In the genomic region with DNA sequence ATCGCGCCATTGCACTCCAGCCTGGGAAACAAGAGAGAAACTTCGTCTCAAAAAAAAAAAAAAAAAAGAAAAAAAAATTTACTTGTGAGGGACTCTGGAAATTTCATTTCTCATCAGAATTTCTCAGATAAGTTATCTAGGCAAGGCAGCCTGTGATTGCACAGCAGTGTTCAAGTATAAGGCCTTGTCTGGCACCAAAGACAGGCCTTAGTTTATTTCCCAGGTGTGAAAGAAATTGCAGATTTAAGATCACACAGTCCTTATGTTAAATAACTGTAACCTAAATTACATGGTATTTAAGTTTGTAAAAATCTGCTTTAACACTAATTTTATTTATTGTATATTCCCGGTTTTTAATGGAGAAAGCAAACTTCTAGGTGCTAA, we compare ENCODE assay signal across 9 cellular contexts. TPM values are rescaled to one million over a fixed set of nuclear protein-coding genes. Genes with fewer than 3 reads are reported as not detected.
DNase-seq lines count a peak whose midpoint lies in the region; ATAC-seq, FAIRE-seq and TF ChIP-seq lines count a peak whose summit lies in the region.
"Had no signal": no experiment of that assay in that cellular context is flagged by ENCODE, and none has a peak within 500 bp of the region (broad histone marks: within the 10 kb centered on the region; RNA-seq: fewer than 3 reads in every experiment).

No MANE protein-coding gene starts in this region.

- peak overlapping the region; percentile 99 for H3K27ac Mint-ChIP-seq in activated CD4-positive, alpha-beta T cell treated with anti-CD3 and anti-CD28 coated beads, Interleukin-2, amount 10 ng/mL, durations not matched to agents 7 days and 5 days
- peak overlapping the region; percentile 100 for H3K27ac Mint-ChIP-seq in activated CD8-positive, alpha-beta T cell treated with anti-CD3 and anti-CD28 coated beads, Interleukin-2, amount 10 ng/mL, durations not matched to agents 7 days and 5 days

- peaks cover 31% of the 10 kb centered on the region for H3K36me3 Mint-ChIP-seq in activated CD4-positive, alpha-beta T cell treated with anti-CD3 and anti-CD28 coated beads, Interleukin-2, amount 10 ng/mL, durations not matched to agents 7 days and 5 days (ENCODE audit: low read depth)
- H3K36me3 Mint-ChIP-seq in activated CD8-positive, alpha-beta T cell treated with anti-CD3 and anti-CD28 coated beads, Interleukin-2, amount 10 ng/mL, durations not matched to agents 7 days and 5 days (ENCODE audit: low read depth), result peaks cover 44% of the 10 kb centered on the region

- no peak for ATAC-seq in activated CD8-positive, alpha-beta T cell treated with anti-CD3 and anti-CD28 coated beads, Interleukin-2, amount 10 ng/mL, durations not matched to agents 7 days and 5 days
- no peak for ATAC-seq in HepG2
- ATAC-seq in thoracic aorta (ENCODE audit: insufficient number of reproducible peaks, low FRiP score, low read depth), result no peak

- TF ChIP-seq EP300 in HepG2 (IDR thresholded peaks at IDR 0.05; ENCODE audit: low read depth in 2 of 2, low read length in 2 of 2) (no peak), HepG2 (CRISPR knock-in tag; IDR thresholded peaks at IDR 0.05; ENCODE audit: borderline replicate concordance) (no peak)

- H3K4me1 ChIP-seq in HepG2 (ENCODE audit: insufficient read depth, low read length) (peaks cover 51% of the 10 kb centered on the region), thoracic aorta (ENCODE audit: control insufficient read depth in 1 of 2, low read depth in 2 of 2) (peaks cover 3 to 13% of the 10 kb centered on the region in 2 donors)

- POLR2A ChIA-PET in activated CD4-positive, alpha-beta T cell treated with anti-CD3 and anti-CD28 coated beads, Interleukin-2, amount 10 ng/mL, durations not matched to agents 7 days and 5 days (lab: Charles Lee), result interaction anchor here (3.0 to 7.2 kb wide), 2 partner anchors 18 to 35 kb away, joined by 50 to 499 read pairs; a partner anchor contains a TSS
- POLR2A ChIA-PET in activated CD8-positive, alpha-beta T cell treated with anti-CD3 and anti-CD28 coated beads, Interleukin-2, amount 10 ng/mL, durations not matched to agents 7 days and 5 days (lab: Charles Lee), result interaction anchor here (0.6 to 0.7 kb wide), 2 partner anchors 35 to 101 kb away, joined by 3 read pairs; a partner anchor contains a TSS
- POLR2A ChIA-PET in HepG2 (lab: Yijun Ruan, JAX), result interaction anchor here (0.7 to 5.6 kb wide), 3 partner anchors 17 to 95 kb away, joined by 3 to 184 read pairs (median 5); a partner anchor contains a TSS

- peaks cover 30% of the 10 kb centered on the region for H3K79me2 ChIP-seq in HepG2 (ENCODE audit: insufficient read depth, low read length)

- H3K4me1 Mint-ChIP-seq in activated CD4-positive, alpha-beta T cell treated with anti-CD3 and anti-CD28 coated beads, Interleukin-2, amount 10 ng/mL, durations not matched to agents 7 days and 5 days, result peaks cover 27% of the 10 kb centered on the region
- H3K4me1 Mint-ChIP-seq in activated CD8-positive, alpha-beta T cell treated with anti-CD3 and anti-CD28 coated beads, Interleukin-2, amount 10 ng/mL, durations not matched to agents 7 days and 5 days (ENCODE audit: low read depth), result peaks cover 34% of the 10 kb centered on the region

- CTCF ChIA-PET in activated CD4-positive, alpha-beta T cell treated with anti-CD3 and anti-CD28 coated beads, Interleukin-2, amount 10 ng/mL, durations not matched to agents 7 days and 5 days (lab: Charles Lee), result interaction anchor here (1.6 to 2.0 kb wide), 2 partner anchors 14 to 57 kb away, joined by 3 to 5 read pairs; no protein-coding TSS in a partner anchor
- CTCF ChIA-PET in activated CD8-positive, alpha-beta T cell treated with anti-CD3 and anti-CD28 coated beads, Interleukin-2, amount 10 ng/mL, durations not matched to agents 7 days and 5 days (lab: Charles Lee), result no interaction called here
- CTCF ChIA-PET in HepG2 (lab: Yijun Ruan, JAX; ENCODE audit: low intra/inter-chr PET ratio, low total read pairs), result no interaction called here

- peaks cover 20% of the 10 kb centered on the region for H4K20me1 ChIP-seq in HepG2 (ENCODE audit: insufficient read depth, low read length)

- H3K4me3 ChIP-seq in HepG2 (replicated peaks in 1 of 3; ENCODE audit: insufficient read depth in 1 of 3, low read depth in 2 of 3, low read length in 3 of 3) (peak overlapping the region; percentile 47 to 99 (median 83)), thoracic aorta (no peak overlapping the region)

- H3K36me3 ChIP-seq in HepG2 (replicated peaks in 1 of 2; ENCODE audit: control insufficient read depth in 1 of 2, insufficient read depth in 2 of 2, low read length in 2 of 2), result no peaks in the 10 kb centered on the region
- H3K36me3 ChIP-seq in thoracic aorta, result no peaks in the 10 kb centered on the region

- no peak for TF ChIP-seq RAD21 in HepG2 (CRISPR knock-in tag; IDR thresholded peaks at IDR 0.05)

- DNase-seq in activated CD4-positive, alpha-beta T cell treated with anti-CD3 and anti-CD28 coated beads, Interleukin-2, amount 10 ng/mL, durations not matched to agents 7 days and 5 days, result no peak
- no peak for DNase-seq in activated CD4-positive, alpha-beta T cell treated with anti-CD3 and anti-CD28 coated beads, Interleukin-2, amount 50 U/mL, for 4 hours
- no peak for DNase-seq in activated CD8-positive, alpha-beta T cell treated with anti-CD3 and anti-CD28 coated beads, Interleukin-2, amount 10 ng/mL, durations not matched to agents 7 days and 5 days
- DNase-seq in HepG2 (ENCODE audit: low spot score), result no peak
- no peak for DNase-seq in thoracic aorta (ENCODE audit: low spot score)
- DNase-seq in D341Med (ENCODE audit: low spot score), result no peak
- no peak for DNase-seq in amniotic stem cell (lab: John Stamatoyannopoulos, UW)
- no peak for DNase-seq in iPS-NIHi11 (ENCODE audit: low spot score)

- in situ Hi-C loops in HepG2 (cut with HindIII; ENCODE audit: extremely low pct_ligation_motif_present, low pct_unique_long_range_greater_than_20kb), result loop anchor here (5.0 kb wide), 2 partner anchors 35 to 75 kb away; a partner anchor contains a TSS

- no peak for TF ChIP-seq POLR2A in HepG2 (IDR thresholded peaks at IDR 0.05; ENCODE audit: insufficient read depth in 1 of 2, low read depth in 2 of 2, low read length in 2 of 2)

- intact Hi-C loops in HepG2 (cut with micrococcal nuclease; ENCODE audit: unreplicated experiment), result loop anchor here (2.0 to 5.0 kb wide), 2 partner anchors 77 to 1715 kb away; a partner anchor contains a TSS

- peaks cover 2% of the 10 kb centered on the region for H3K9me3 Mint-ChIP-seq in activated CD4-positive, alpha-beta T cell treated with anti-CD3 and anti-CD28 coated beads, Interleukin-2, amount 10 ng/mL, durations not matched to agents 7 days and 5 days
- H3K9me3 Mint-ChIP-seq in activated CD8-positive, alpha-beta T cell treated with anti-CD3 and anti-CD28 coated beads, Interleukin-2, amount 10 ng/mL, durations not matched to agents 7 days and 5 days (ENCODE audit: insufficient read depth), result no peaks in the 10 kb centered on the region

- no peak overlapping the region for H2AFZ ChIP-seq in HepG2 (ENCODE audit: low read length)

- no peak for FAIRE-seq in HepG2 (lab: Jason Lieb, UNC)
- FAIRE-seq: colon had no signal

- H3K27ac ChIP-seq in HepG2 (ENCODE audit: extremely low read length, insufficient read depth, low read length) (peak overlapping the region; percentile 93), thoracic aorta (peak overlapping the region; percentile 97 to 100)

- peaks cover 4% of the 10 kb centered on the region for H3K27me3 Mint-ChIP-seq in activated CD4-positive, alpha-beta T cell treated with anti-CD3 and anti-CD28 coated beads, Interleukin-2, amount 10 ng/mL, durations not matched to agents 7 days and 5 days
- H3K27me3 Mint-ChIP-seq in activated CD8-positive, alpha-beta T cell treated with anti-CD3 and anti-CD28 coated beads, Interleukin-2, amount 10 ng/mL, durations not matched to agents 7 days and 5 days (ENCODE audit: low read depth), result peaks cover 1% of the 10 kb centered on the region

- H3K4me2 ChIP-seq in HepG2 (ENCODE audit: low read depth, low read length), result peak overlapping the region; percentile 82

- no TSS peak for BruUV-seq in HepG2 (replicated peaks; lab: Mats Ljungman, UMichigan)

- no peak for TF ChIP-seq CTCF in HepG2 (CRISPR knock-in tag; IDR thresholded peaks at IDR 0.05)
- TF ChIP-seq CTCF in thoracic aorta (IDR thresholded peaks at IDR 0.05), result no peak

- 31% methylated on average over 4 of the region's 4 CpGs for WGBS in HepG2 (ENCODE audit: low lambda C conversion rate)

- no peaks in the 10 kb centered on the region; a peak in 2 of 5 replicates for H3K27me3 ChIP-seq in HepG2 (ENCODE audit: control insufficient read depth in 1 of 2, insufficient read depth in 2 of 2, low read length in 2 of 2)
- H3K27me3 ChIP-seq in thoracic aorta (replicated peaks; ENCODE audit: insufficient read depth), result no peaks in the 10 kb centered on the region

- H3K9ac ChIP-seq in HepG2 (ENCODE audit: insufficient read depth, low read depth, low read length), result peak overlapping the region; percentile 92

- H3K4me3 Mint-ChIP-seq in activated CD4-positive, alpha-beta T cell treated with anti-CD3 and anti-CD28 coated beads, Interleukin-2, amount 10 ng/mL, durations not matched to agents 7 days and 5 days, result peak overlapping the region; percentile 100
- peak overlapping the region; percentile 95 for H3K4me3 Mint-ChIP-seq in activated CD8-positive, alpha-beta T cell treated with anti-CD3 and anti-CD28 coated beads, Interleukin-2, amount 10 ng/mL, durations not matched to agents 7 days and 5 days

- H3K9me3 ChIP-seq in HepG2 (ENCODE audit: low read length), result no peaks in the 10 kb centered on the region
- no peaks in the 10 kb centered on the region for H3K9me3 ChIP-seq in thoracic aorta

RNA-seq across cellular contexts. Expression of gene HFE, which starts 34.8 kb away (rescaled TPM):
- 1 to 10 TPM; 3.0 to 3.5 TPM for total RNA-seq in activated CD4-positive, alpha-beta T cell treated with anti-CD3 and anti-CD28 coated beads, Interleukin-2, amount 10 ng/mL, durations not matched to agents 7 days and 5 days
- total RNA-seq in activated CD8-positive, alpha-beta T cell treated with anti-CD3 and anti-CD28 coated beads, Interleukin-2, amount 10 ng/mL, durations not matched to agents 7 days and 5 days, result 1 to 10 TPM; 4.3 TPM
- 1.9 and 3.7 TPM in 2 replicates for total RNA-seq in HepG2 (2016; rRNA removed; fragmentation: Illumina TruSeq; extraction: Trizol)
- total RNA-seq in HepG2 (2016; cell fraction: cytosol; rRNA removed; fragmentation: Illumina TruSeq; extraction: Trizol; ENCODE audit: low read depth), result 0.18 and 0.51 TPM in 2 replicates
- total RNA-seq in HepG2 (2016; cell fraction: insoluble cytoplasmic fraction; rRNA removed; fragmentation: Illumina TruSeq; extraction: Trizol), result 1.9 and 4.9 TPM in 2 replicates
- total RNA-seq in HepG2 (2016; cell fraction: membrane; rRNA removed; fragmentation: Illumina TruSeq; extraction: Trizol), result 0.41 and 0.49 TPM in 2 replicates
- total RNA-seq in HepG2 (2016; cell fraction: nucleus; rRNA removed; fragmentation: Illumina TruSeq; extraction: Trizol), result 3.5 and 4.2 TPM in 2 replicates
- polyA plus RNA-seq in HepG2 (2011; rRNA removed), result 5.7 and 6.3 TPM in 2 replicates
- 5.3 and 5.8 TPM in 2 replicates for polyA plus RNA-seq in HepG2 (2011; cell fraction: cytosol; rRNA removed)
- polyA plus RNA-seq in HepG2 (2011; cell fraction: nucleus; rRNA removed), result 3.7 and 5.3 TPM in 2 replicates
- 2.4 and 3.5 TPM in 2 replicates for polyA plus RNA-seq in HepG2 (2012)
- polyA plus RNA-seq in HepG2 (2016; cell fraction: cytosol; fragmentation: Illumina TruSeq; extraction: Trizol; ENCODE audit: low read depth), result 0.24 and 0.26 TPM in 2 replicates
- 1.4 and 2.1 TPM in 2 replicates for polyA plus RNA-seq in HepG2 (2016; cell fraction: insoluble cytoplasmic fraction; fragmentation: Illumina TruSeq; extraction: Trizol; ENCODE audit: low read depth)
- polyA plus RNA-seq in HepG2 (2016; cell fraction: membrane; fragmentation: Illumina TruSeq; extraction: Trizol; ENCODE audit: low read depth), result 0.29 and 0.86 TPM in 2 replicates
- 7.7 and 8.2 TPM in 2 replicates for polyA plus RNA-seq in HepG2 (2016; cell fraction: nucleus; fragmentation: Illumina TruSeq; extraction: Trizol; ENCODE audit: insufficient read depth, low read depth)
- 13.4 and 32.5 TPM in 2 replicates for polyA minus RNA-seq in HepG2 (2011; rRNA and poly(A)+ RNA removed; ENCODE audit: low replicate concordance)
- polyA minus RNA-seq in HepG2 (2011; cell fraction: cytosol; rRNA and poly(A)+ RNA removed), result 2.2 and 5.5 TPM in 2 replicates
- 3.3 and 4.0 TPM in 2 replicates for polyA minus RNA-seq in HepG2 (2011; cell fraction: nucleus; rRNA and poly(A)+ RNA removed)
- 10 to 100 TPM in 1 of 2 donors, 1 to 10 TPM in 1; 8.7 to 10.1 TPM for total RNA-seq in thoracic aorta
